In genomic region chr2:54176577-54176976, GRCh38 we compare ENCODE assay signal across 9 cellular contexts.
A peak's percentile ranks its signal among the peaks of the same experiment; 100 is the strongest.
DNase-seq lines count a peak whose midpoint lies in the region; ATAC-seq and TF ChIP-seq lines count a peak whose summit lies in the region.
"Had no signal": no experiment of that assay in that cellular context is flagged by ENCODE, and none has a peak within 500 bp of the region (broad histone marks: within the 10 kb centered on the region; RNA-seq: fewer than 3 reads in every experiment).

No MANE protein-coding gene starts in this region.

- intact Hi-C loops in MCF 10A (cut with micrococcal nuclease) (loop anchor here (5.0 kb wide), 1 partner anchor 526 kb away; no protein-coding TSS in a partner anchor), breast epithelium (cut with DNase I; ENCODE audit: low total_unique reads) (no loop called here), PC-3 (cut with micrococcal nuclease) (no loop called here)

- TF ChIP-seq CTCF in MCF 10A (IDR thresholded peaks at IDR 0.05; ENCODE audit: unreplicated experiment): peak; percentile 10
- no peak for TF ChIP-seq CTCF in breast epithelium (IDR thresholded peaks at IDR 0.05)
- TF ChIP-seq CTCF in PC-3 (conservative IDR thresholded peaks at IDR 0.05; ENCODE audit: low read depth, low read length): peak; percentile 52
- no peak for TF ChIP-seq CTCF in omental fat pad (IDR thresholded peaks at IDR 0.05)

- no peak overlapping the region for H2AFZ ChIP-seq in PC-3 (ENCODE audit: low read length)

- no peak overlapping the region for H3K9ac ChIP-seq in PC-3 (ENCODE audit: low read length)

- TF ChIP-seq POLR2A in breast epithelium (IDR thresholded peaks at IDR 0.05): no peak

- H3K79me2 ChIP-seq in PC-3 (ENCODE audit: low read length): no peaks in the 10 kb centered on the region

- no peaks in the 10 kb centered on the region for H4K20me1 ChIP-seq in PC-3 (ENCODE audit: low read length)

- no peaks in the 10 kb centered on the region for H3K27me3 ChIP-seq in breast epithelium
- H3K27me3 ChIP-seq in PC-3 (ENCODE audit: low read length): no peaks in the 10 kb centered on the region

- no peaks in the 10 kb centered on the region for H3K9me3 Mint-ChIP-seq in MCF 10A (ENCODE audit: unreplicated experiment)
- H3K9me3 Mint-ChIP-seq: stimulated activated naive CD8-positive, alpha-beta T cell treated with anti-CD3 and anti-CD28 coated beads, Interleukin-15, Interleukin-2, amounts not matched to agents 100 ng/mL and 50 ng/mL, for 24 hours had no signal

- H3K4me1 ChIP-seq in breast epithelium: no peaks in the 10 kb centered on the region
- no peaks in the 10 kb centered on the region for H3K4me1 ChIP-seq in PC-3 (ENCODE audit: insufficient read depth, low read length)

- H3K4me1 Mint-ChIP-seq in MCF 10A (ENCODE audit: insufficient read depth, unreplicated experiment): no peaks in the 10 kb centered on the region

- H3K4me3 Mint-ChIP-seq in MCF 10A (ENCODE audit: unreplicated experiment): no peak overlapping the region
- H3K4me3 Mint-ChIP-seq: stimulated activated naive CD8-positive, alpha-beta T cell treated with anti-CD3 and anti-CD28 coated beads, Interleukin-15, Interleukin-2, amounts not matched to agents 100 ng/mL and 50 ng/mL, for 24 hours had no signal

- no peaks in the 10 kb centered on the region for H3K36me3 Mint-ChIP-seq in MCF 10A (ENCODE audit: insufficient read depth, unreplicated experiment)

- no peaks in the 10 kb centered on the region for H3F3A ChIP-seq in PC-3 (ENCODE audit: low read length, unreplicated experiment)

- H3K27ac Mint-ChIP-seq in MCF 10A (ENCODE audit: low read depth, unreplicated experiment): no peak overlapping the region
- H3K27ac Mint-ChIP-seq: stimulated activated naive CD8-positive, alpha-beta T cell treated with anti-CD3 and anti-CD28 coated beads, Interleukin-15, Interleukin-2, amounts not matched to agents 100 ng/mL and 50 ng/mL, for 24 hours had no signal

- BruUV-seq in MCF 10A (replicated peaks; lab: Mats Ljungman, UMichigan) (no TSS peak), PC-3 (replicated peaks; lab: Mats Ljungman, UMichigan) (no TSS peak)

- POLR2A ChIA-PET in MCF 10A (lab: Yijun Ruan, JAX) (no interaction called here), PC-3 (lab: Charles Lee; ENCODE audit: unreplicated experiment) (no interaction called here)

- H3K4me2 ChIP-seq in PC-3 (ENCODE audit: low read length): no peak overlapping the region

- DNase-seq in MCF 10A (ENCODE audit: unreplicated experiment) (peak; percentile 40), breast epithelium (ENCODE audit: low spot score in 2 of 2) (no peak), PC-3 (peak; percentile 43), fibroblast of gingiva (ENCODE audit: low read depth) (peak; percentile 24), omental fat pad (ENCODE audit: low spot score) (no peak), NOMO-1 treated with DMSO at 0.1 percent for 48 hours (lab: John Stamatoyannopoulos, UW; ENCODE audit: unreplicated experiment) (no peak), KG1 (lab: John Stamatoyannopoulos, UW) (no peak)
- DNase-seq in activated T-cell treated with anti-CD3 and anti-CD28 coated beads, Interleukin-2, amount 50 U/mL, for 1 hour: no peak

- ATAC-seq in PC-3: peak; percentile 20; the same call in 1 of the 2 replicates
- peak; percentile 68 for ATAC-seq in omental fat pad (ENCODE audit: low FRiP score)

- CTCF ChIA-PET in MCF 10A (lab: Yijun Ruan, JAX): interaction anchor here (0.6 to 1.8 kb wide), 11 partner anchors 8 to 614 kb away, joined by 3 to 8 read pairs (median 3); no protein-coding TSS in a partner anchor
- CTCF ChIA-PET in PC-3 (lab: Charles Lee): interaction anchor here (0.6 kb wide), 1 partner anchor 315 kb away, joined by 4 read pairs; no protein-coding TSS in a partner anchor

- no peaks in the 10 kb centered on the region for H3K9me2 ChIP-seq in PC-3 (replicated peaks; ENCODE audit: low read length)

- H3K36me3 ChIP-seq in breast epithelium (no peaks in the 10 kb centered on the region), PC-3 (ENCODE audit: low read depth, low read length) (no peaks in the 10 kb centered on the region)

- H3K27me3 Mint-ChIP-seq in MCF 10A (ENCODE audit: insufficient read depth, unreplicated experiment): no peaks in the 10 kb centered on the region
- H3K27me3 Mint-ChIP-seq: stimulated activated naive CD8-positive, alpha-beta T cell treated with anti-CD3 and anti-CD28 coated beads, Interleukin-15, Interleukin-2, amounts not matched to agents 100 ng/mL and 50 ng/mL, for 24 hours had no signal

- H3K9me3 ChIP-seq in breast epithelium (no peaks in the 10 kb centered on the region), PC-3 (ENCODE audit: low read length) (no peaks in the 10 kb centered on the region)

- H3K27ac ChIP-seq in breast epithelium: no peak overlapping the region
- H3K27ac ChIP-seq in PC-3 (ENCODE audit: low read length): no peak overlapping the region

- H3K4me3 ChIP-seq in breast epithelium (no peak overlapping the region), PC-3 (ENCODE audit: low read length) (no peak overlapping the region)

Comparison
In these comparisons a context has a peak if more than half of its experiments do, and no peak if none do; other contexts are left out.
1. DNase-seq: peak in MCF 10A (single experiment), PC-3 (single experiment) and fibroblast of gingiva (single experiment); none in breast epithelium (0 of 2), omental fat pad (single experiment), NOMO-1 treated with DMSO at 0.1 percent for 48 hours (single experiment), KG1 (single experiment) and activated T-cell treated with anti-CD3 and anti-CD28 coated beads, Interleukin-2, amount 50 U/mL, for 1 hour (single experiment).
2. CTCF ChIP-seq: peak in MCF 10A (single experiment) and PC-3 (single experiment); none in breast epithelium (0 of 3) and omental fat pad (0 of 3).